Comparison of ENCODE assay signal across 9 cellular contexts in genomic region chrX:24023538-24023937, GRCh38. TPM values are rescaled to one million over a fixed set of nuclear protein-coding genes. Genes with fewer than 3 reads are reported as not detected.
DNase-seq lines count a peak whose midpoint lies in the region; ATAC-seq and TF ChIP-seq lines count a peak whose summit lies in the region.
"Had no signal": no experiment of that assay in that cellular context is flagged by ENCODE, and none has a peak within 500 bp of the region (broad histone marks: within the 10 kb centered on the region; RNA-seq: fewer than 3 reads in every experiment).

No MANE protein-coding gene starts in this region.

- TF ChIP-seq EP300 in SK-N-SH (IDR thresholded peaks at IDR 0.05; ENCODE audit: borderline replicate concordance in 1 of 2, low read depth in 1 of 2, low read length in 1 of 2) = no peak
- no peak for TF ChIP-seq EP300 in gastroesophageal sphincter (IDR thresholded peaks at IDR 0.05)

- no peaks in the 10 kb centered on the region for H3K27me3 Mint-ChIP-seq in activated B cell treated with CpG ODN at 0.5 μM for 24 hours

- H3K27ac Mint-ChIP-seq in activated B cell treated with CpG ODN at 0.5 μM for 24 hours = peak overlapping the region; percentile 59
- peak overlapping the region; percentile 81 for H3K27ac Mint-ChIP-seq in stimulated activated effector memory CD8-positive, alpha-beta T cell treated with anti-CD3 and anti-CD28 coated beads, Interleukin-12 subunit alpha, Interleukin-12 subunit beta, amount 100 ng/mL, for 72 hours

- TF ChIP-seq CTCF in SK-N-SH (IDR thresholded peaks at IDR 0.05) (no peak), activated B cell treated with CpG ODN at 0.5 μM for 24 hours (IDR thresholded peaks at IDR 0.05) (no peak), gastroesophageal sphincter (IDR thresholded peaks at IDR 0.05) (no peak)

- H3K4me3 ChIP-seq in SK-N-SH (ENCODE audit: low read depth in 2 of 2, low read length in 1 of 2) = peak overlapping the region; percentile 63 to 76; a peak in 3 of 4 replicates
- H3K4me3 ChIP-seq in gastroesophageal sphincter = peak overlapping the region; percentile 82 to 97

- H3K4me1 ChIP-seq in SK-N-SH (ENCODE audit: control insufficient read depth in 1 of 2, insufficient read depth in 2 of 2, low read depth in 1 of 2, low read length in 1 of 2) (no peaks in the 10 kb centered on the region; a peak in 1 of 4 replicates), gastroesophageal sphincter (peaks cover 0 to 28% (median 0%) of the 10 kb centered on the region in 3 donors)

- TF ChIP-seq RAD21 in SK-N-SH (IDR thresholded peaks at IDR 0.05; ENCODE audit: low read length) = no peak

- intact Hi-C loops in activated B cell treated with CpG ODN at 0.5 μM for 24 hours (cut with micrococcal nuclease) = loop anchor here (10.0 kb wide), 1 partner anchor 359 kb away; the partner anchor contains the start of gene PRDX4

- peaks cover 10% of the 10 kb centered on the region for H3F3A ChIP-seq in SK-N-SH (replicated peaks; ENCODE audit: insufficient read depth)

- peak overlapping the region; percentile 85 for H3K4me3 Mint-ChIP-seq in activated B cell treated with CpG ODN at 0.5 μM for 24 hours
- peak overlapping the region; percentile 75 for H3K4me3 Mint-ChIP-seq in stimulated activated effector memory CD8-positive, alpha-beta T cell treated with anti-CD3 and anti-CD28 coated beads, Interleukin-12 subunit alpha, Interleukin-12 subunit beta, amount 100 ng/mL, for 72 hours

- no peaks in the 10 kb centered on the region for H3K36me3 ChIP-seq in SK-N-SH (replicated peaks in 1 of 2; ENCODE audit: control insufficient read depth in 1 of 2, insufficient read depth in 2 of 2, low read length in 1 of 2)
- H3K36me3 ChIP-seq in gastroesophageal sphincter = no peaks in the 10 kb centered on the region

- peak overlapping the region; percentile 70 for H3K4me2 ChIP-seq in SK-N-SH

- H2AFZ ChIP-seq in SK-N-SH (ENCODE audit: low read depth) = no peak overlapping the region

- no peak for ATAC-seq in SK-N-SH treated with all-trans-retinoic acid at 6 μM for 48 hours
- ATAC-seq in activated B cell treated with CpG ODN at 0.5 μM for 24 hours (ENCODE audit: low read depth) = no peak
- ATAC-seq in gastroesophageal sphincter = no peak
- no peak for ATAC-seq in stimulated activated effector memory CD8-positive, alpha-beta T cell treated with anti-CD3 and anti-CD28 coated beads, Interleukin-12 subunit alpha, Interleukin-12 subunit beta, amount 100 ng/mL, for 72 hours
- ATAC-seq in GM18868 (IDR thresholded peaks at IDR 0.05; ENCODE audit: unreplicated experiment) = no peak
- no peak for ATAC-seq in GM21515 (IDR thresholded peaks at IDR 0.05; ENCODE audit: unreplicated experiment)

- peaks cover 1% of the 10 kb centered on the region for H3K36me3 Mint-ChIP-seq in activated B cell treated with CpG ODN at 0.5 μM for 24 hours (ENCODE audit: low read depth)
- H3K36me3 Mint-ChIP-seq in stimulated activated effector memory CD8-positive, alpha-beta T cell treated with anti-CD3 and anti-CD28 coated beads, Interleukin-12 subunit alpha, Interleukin-12 subunit beta, amount 100 ng/mL, for 72 hours = peaks cover 25% of the 10 kb centered on the region

- peak overlapping the region; percentile 88 for H3K9ac ChIP-seq in SK-N-SH

- H3K9me3 ChIP-seq in SK-N-SH = no peaks in the 10 kb centered on the region
- H3K9me3 ChIP-seq in gastroesophageal sphincter = no peaks in the 10 kb centered on the region

- peaks cover 27% of the 10 kb centered on the region for H3K4me1 Mint-ChIP-seq in activated B cell treated with CpG ODN at 0.5 μM for 24 hours
- peaks cover 20% of the 10 kb centered on the region for H3K4me1 Mint-ChIP-seq in stimulated activated effector memory CD8-positive, alpha-beta T cell treated with anti-CD3 and anti-CD28 coated beads, Interleukin-12 subunit alpha, Interleukin-12 subunit beta, amount 100 ng/mL, for 72 hours

- WGBS in SK-N-SH (ENCODE audit: low lambda C conversion rate) = 4% methylated on average over 1 of the region's 1 CpG
- 0 to 7% methylated on average over 1 of the region's 1 CpG for WGBS in gastroesophageal sphincter (ENCODE audit: low coverage in 1 of 2), 2 donors

- DNase-seq in SK-N-SH = no peak
- DNase-seq in activated B cell treated with CpG ODN at 0.5 μM for 24 hours = no peak
- DNase-seq in stimulated activated effector memory CD8-positive, alpha-beta T cell treated with anti-CD3 and anti-CD28 coated beads, Interleukin-12 subunit alpha, Interleukin-12 subunit beta, amount 100 ng/mL, for 72 hours (ENCODE audit: low spot score in 2 of 2) = no peak
- DNase-seq in NCI-H2029 treated with DMSO at 0.1 percent for 48 hours (lab: John Stamatoyannopoulos, UW) = no peak

- H3K9me2 ChIP-seq in SK-N-SH = no peaks in the 10 kb centered on the region

- POLR2A ChIA-PET in SK-N-SH (lab: Yijun Ruan, JAX) (no interaction called here), activated B cell treated with CpG ODN at 0.5 μM for 24 hours (lab: Charles Lee) (interaction anchor here (4.5 kb wide), 1 partner anchor 31 kb away, joined by 113 read pairs; the partner anchor contains the start of gene EIF2S3)

- H3K27ac ChIP-seq in SK-N-SH (ENCODE audit: low read depth in 2 of 2, low read length in 1 of 2) (peak overlapping the region in 1 of 2 experiments; percentile 84; a peak in 2 of 4 replicates), gastroesophageal sphincter (peak overlapping the region in 3 of 4 donors; percentile 97 to 98 (median 97))
- H3K27ac ChIP-seq: 22Rv1 had no signal

- peaks cover 64% of the 10 kb centered on the region for H3K79me2 ChIP-seq in SK-N-SH (ENCODE audit: insufficient read depth)

- H3K9me3 Mint-ChIP-seq in activated B cell treated with CpG ODN at 0.5 μM for 24 hours = no peaks in the 10 kb centered on the region
- H3K9me3 Mint-ChIP-seq in stimulated activated effector memory CD8-positive, alpha-beta T cell treated with anti-CD3 and anti-CD28 coated beads, Interleukin-12 subunit alpha, Interleukin-12 subunit beta, amount 100 ng/mL, for 72 hours = no peaks in the 10 kb centered on the region

- H3K27me3 ChIP-seq in SK-N-SH (ENCODE audit: insufficient read depth) (no peaks in the 10 kb centered on the region; the same call in 1 of the 2 replicates), gastroesophageal sphincter (no peaks in the 10 kb centered on the region)

- no peak for TF ChIP-seq POLR2A in gastroesophageal sphincter (IDR thresholded peaks at IDR 0.05)

- CTCF ChIA-PET in SK-N-SH (lab: Yijun Ruan, JAX) = interaction anchor here (1.0 kb wide), 1 partner anchor 11 kb away, joined by 4 read pairs; no protein-coding TSS in a partner anchor
- CTCF ChIA-PET in activated B cell treated with CpG ODN at 0.5 μM for 24 hours (lab: Charles Lee) = no interaction called here

- H4K20me1 ChIP-seq in SK-N-SH (ENCODE audit: insufficient read depth) = no peaks in the 10 kb centered on the region

TF ChIP-seq in SK-N-SH, 30 proteins besides CTCF, POLR2A, EP300 and RAD21:
- TF ChIP-seq FOSL2 (IDR thresholded peaks at IDR 0.05; ENCODE audit: borderline replicate concordance, low read depth) = no peak
- TF ChIP-seq SIN3A (IDR thresholded peaks at IDR 0.05; ENCODE audit: borderline replicate concordance, low read depth, low read length) = no peak
TF ChIP-seq in SK-N-SH: peak in this region for 0.

TF ChIP-seq in SK-N-SH treated with all-trans-retinoic acid at 6 μM for 48 hours, 23 proteins besides CTCF, POLR2A, EP300 and RAD21 (continues in another document):
- TF ChIP-seq TOX (CRISPR knock-in tag; IDR thresholded peaks at IDR 0.05; ENCODE audit: borderline replicate concordance) = no peak
- TF ChIP-seq PATZ1 (CRISPR knock-in tag; IDR thresholded peaks at IDR 0.05; ENCODE audit: borderline replicate concordance) = no peak
- TF ChIP-seq BACH2 (CRISPR knock-in tag; IDR thresholded peaks at IDR 0.05; ENCODE audit: borderline replicate concordance) = no peak
- TF ChIP-seq ARNTL (CRISPR knock-in tag; IDR thresholded peaks at IDR 0.05; ENCODE audit: borderline replicate concordance, low read depth) = no peak
- TF ChIP-seq ISL1 (CRISPR knock-in tag; IDR thresholded peaks at IDR 0.05) = no peak
- no peak for TF ChIP-seq ZNF565 (CRISPR knock-in tag; conservative IDR thresholded peaks at IDR 0.05; ENCODE audit: low read depth)
- TF ChIP-seq ZFP30 (CRISPR knock-in tag; IDR thresholded peaks at IDR 0.05) = no peak
- no peak for TF ChIP-seq ZNF70 (CRISPR knock-in tag; IDR thresholded peaks at IDR 0.05)
- TF ChIP-seq RARB (CRISPR knock-in tag; IDR thresholded peaks at IDR 0.05) = no peak
- TF ChIP-seq CSDC2 (CRISPR knock-in tag; IDR thresholded peaks at IDR 0.05) = no peak
- TF ChIP-seq ZNF8 (CRISPR knock-in tag; IDR thresholded peaks at IDR 0.05) = no peak
- TF ChIP-seq ZFP3 (CRISPR knock-in tag; IDR thresholded peaks at IDR 0.05) = no peak
- no peak for TF ChIP-seq GLIS3 (CRISPR knock-in tag; IDR thresholded peaks at IDR 0.05)
- no peak for TF ChIP-seq TCF4 (CRISPR knock-in tag; IDR thresholded peaks at IDR 0.05; ENCODE audit: borderline replicate concordance)

RNA-seq across cellular contexts. Expression of gene KLHL15, which starts 3.4 kb away (rescaled TPM):
- polyA plus RNA-seq in SK-N-SH (2012; rRNA removed) = 2.4 and 3.8 TPM in 2 replicates
- 2.6 and 4.1 TPM in 2 replicates for polyA plus RNA-seq in SK-N-SH (2012; cell fraction: cytosol; rRNA removed)
- polyA plus RNA-seq in SK-N-SH (2012; cell fraction: nucleus; rRNA removed) = 2.1 and 7.3 TPM in 2 replicates
- 7.3 and 8.1 TPM in 2 replicates for total RNA-seq in activated B cell treated with CpG ODN at 0.5 μM for 24 hours
- total RNA-seq in gastroesophageal sphincter = 10 to 100 TPM; 12.2 to 42.3 (median 17.4) TPM

RNA-seq across cellular contexts. Expression of gene EIF2S3, which starts 31.2 kb away (rescaled TPM):
- polyA plus RNA-seq in SK-N-SH (2012; rRNA removed) = 68.4 and 109 TPM in 2 replicates
- 79.7 and 91.5 TPM in 2 replicates for polyA plus RNA-seq in SK-N-SH (2012; cell fraction: cytosol; rRNA removed)
- 121 and 243 TPM in 2 replicates for polyA plus RNA-seq in SK-N-SH (2012; cell fraction: nucleus; rRNA removed)
- 281 and 314 TPM in 2 replicates for total RNA-seq in activated B cell treated with CpG ODN at 0.5 μM for 24 hours
- 100 to 1,000 TPM; 139 to 179 (median 156) TPM for total RNA-seq in gastroesophageal sphincter
